In genomic region chr3:129428020-129428381, GRCh38 we compare ENCODE assay signal across 8 cellular contexts.
DNase-seq lines count a peak whose midpoint lies in the region; ATAC-seq and TF ChIP-seq lines count a peak whose summit lies in the region.

No MANE protein-coding gene starts in this region.

- no peak overlapping the region for H3K9ac ChIP-seq in parathyroid adenoma

- H3K27ac ChIP-seq in DOHH2 (ENCODE audit: low read depth, low read length) (no peak overlapping the region), parathyroid adenoma (no peak overlapping the region)

- H3K9me3 ChIP-seq in DOHH2 (ENCODE audit: control insufficient read depth, insufficient read depth, low read length) (peaks cover 10% of the 10 kb centered on the region; the same call in 1 of the 2 replicates), parathyroid adenoma (ENCODE audit: control insufficient read depth, low read length) (no peaks in the 10 kb centered on the region)

- H3K79me2 ChIP-seq in DOHH2 (ENCODE audit: control insufficient read depth, low read length) (peaks cover 6% of the 10 kb centered on the region; the same call in 1 of the 2 replicates), parathyroid adenoma (no peaks in the 10 kb centered on the region)

- H3F3A ChIP-seq in DOHH2 (ENCODE audit: control insufficient read depth, insufficient read depth): peaks cover 20% of the 10 kb centered on the region

- H3K27me3 ChIP-seq in DOHH2 (ENCODE audit: control insufficient read depth, low read length) (no peaks in the 10 kb centered on the region), parathyroid adenoma (ENCODE audit: control insufficient read depth, insufficient read depth, low read length) (no peaks in the 10 kb centered on the region)

- TF ChIP-seq CTCF in DOHH2 (IDR thresholded peaks at IDR 0.05; ENCODE audit: low read depth, low read length, poor library complexity, severe bottlenecking) (no peak), foreskin fibroblast (IDR thresholded peaks at IDR 0.05; ENCODE audit: low read depth, low read length) (no peak), parathyroid adenoma (IDR thresholded peaks at IDR 0.05) (no peak)

- peak overlapping the region; percentile 74 for H3K4me2 ChIP-seq in DOHH2 (ENCODE audit: low read length)
- peak overlapping the region; percentile 100 for H3K4me2 ChIP-seq in parathyroid adenoma (ENCODE audit: low read length)

- H4K20me1 ChIP-seq in DOHH2 (ENCODE audit: control insufficient read depth, insufficient read depth, low read depth, low read length): no peaks in the 10 kb centered on the region

- peak overlapping the region; percentile 63 for H3K4me3 ChIP-seq in DOHH2 (ENCODE audit: low read length)
- H3K4me3 ChIP-seq in foreskin fibroblast (ENCODE audit: low read depth in 1 of 2, low read length in 2 of 2): peak overlapping the region; percentile 47 to 84
- peak overlapping the region; percentile 90 for H3K4me3 ChIP-seq in parathyroid adenoma (ENCODE audit: low read depth, low read length)

- peak; percentile 52 for ATAC-seq in SK-N-SH treated with all-trans-retinoic acid at 6 μM for 48 hours
- no peak for ATAC-seq in HG03139 (IDR thresholded peaks at IDR 0.05; ENCODE audit: unreplicated experiment)
- no peak for ATAC-seq in HG02852 (IDR thresholded peaks at IDR 0.05; ENCODE audit: unreplicated experiment)

- peak overlapping the region; percentile 92 for H2AFZ ChIP-seq in parathyroid adenoma

- H3K4me1 ChIP-seq in DOHH2 (ENCODE audit: control insufficient read depth, low read length) (peaks cover 44% of the 10 kb centered on the region), parathyroid adenoma (peaks cover 21% of the 10 kb centered on the region)

- peaks cover 44% of the 10 kb centered on the region for H3K36me3 ChIP-seq in DOHH2 (ENCODE audit: control insufficient read depth, low read length)
- H3K36me3 ChIP-seq in parathyroid adenoma (ENCODE audit: control insufficient read depth, insufficient read depth, low read length): no peaks in the 10 kb centered on the region

- no peaks in the 10 kb centered on the region for H3K9me2 ChIP-seq in DOHH2 (replicated peaks; ENCODE audit: control insufficient read depth, low read length)

- DNase-seq in foreskin fibroblast: no peak
- DNase-seq in stimulated activated CD4-positive, alpha-beta T cell treated with anti-CD3 and anti-CD28 coated beads, Interleukin-2, amount 100 ng/mL, for 24 hours: no peak
- DNase-seq in NCI-H1417 treated with DMSO at 0.1 percent for 48 hours (lab: John Stamatoyannopoulos, UW): no peak

TF ChIP-seq in SK-N-SH treated with all-trans-retinoic acid at 6 μM for 48 hours, 23 proteins besides CTCF, POLR2A, EP300 and RAD21:
- TF ChIP-seq TSHZ2 (CRISPR knock-in tag; IDR thresholded peaks at IDR 0.05) (no peak), CSDC2 (CRISPR knock-in tag; IDR thresholded peaks at IDR 0.05) (no peak), POU6F1 (CRISPR knock-in tag; IDR thresholded peaks at IDR 0.05; ENCODE audit: borderline replicate concordance, low read depth) (no peak), BACH2 (CRISPR knock-in tag; IDR thresholded peaks at IDR 0.05; ENCODE audit: borderline replicate concordance) (no peak), ESRRG (CRISPR knock-in tag; IDR thresholded peaks at IDR 0.05) (no peak), SNAI2 (CRISPR knock-in tag; IDR thresholded peaks at IDR 0.05) (no peak), CREB5 (CRISPR knock-in tag; IDR thresholded peaks at IDR 0.05; ENCODE audit: low read depth) (no peak), TCF4 (CRISPR knock-in tag; IDR thresholded peaks at IDR 0.05; ENCODE audit: borderline replicate concordance) (no peak), ISL1 (CRISPR knock-in tag; IDR thresholded peaks at IDR 0.05) (no peak), ZNF8 (CRISPR knock-in tag; IDR thresholded peaks at IDR 0.05) (no peak), PPARA (CRISPR knock-in tag; IDR thresholded peaks at IDR 0.05; ENCODE audit: borderline replicate concordance) (no peak), OSR1 (CRISPR knock-in tag; IDR thresholded peaks at IDR 0.05) (no peak), ARNTL (CRISPR knock-in tag; IDR thresholded peaks at IDR 0.05; ENCODE audit: borderline replicate concordance, low read depth) (no peak), TOX (CRISPR knock-in tag; IDR thresholded peaks at IDR 0.05; ENCODE audit: borderline replicate concordance) (no peak), PATZ1 (CRISPR knock-in tag; IDR thresholded peaks at IDR 0.05; ENCODE audit: borderline replicate concordance) (no peak)
